ENCODE assay signal across 2 cellular contexts in the genomic region with DNA sequence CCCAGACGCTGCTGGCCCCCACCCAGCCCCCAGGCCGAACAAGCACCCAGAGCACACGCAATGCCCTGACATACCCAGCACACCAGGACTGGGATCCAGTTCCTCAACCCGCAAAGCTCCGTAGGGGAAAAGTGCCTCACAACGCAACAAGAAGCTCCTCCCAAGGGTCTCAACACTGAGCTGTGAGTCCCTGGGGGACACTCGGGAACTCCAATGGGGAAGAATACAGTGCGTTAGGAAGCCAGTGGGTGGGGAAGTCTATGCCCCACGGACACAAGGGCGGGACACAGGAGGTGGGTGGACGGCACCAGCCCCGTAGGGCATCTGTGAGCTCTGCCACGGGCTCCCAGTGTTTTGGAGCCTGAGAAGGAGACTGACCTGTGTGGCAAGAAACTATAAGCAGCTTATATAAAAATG.
TF ChIP-seq lines count a peak whose summit lies in the region.

No MANE protein-coding gene starts in this region.

TF ChIP-seq in SK-N-SH, 30 proteins besides CTCF, POLR2A, EP300 and RAD21 (continued from another document):
- TF ChIP-seq, protein P1, sequence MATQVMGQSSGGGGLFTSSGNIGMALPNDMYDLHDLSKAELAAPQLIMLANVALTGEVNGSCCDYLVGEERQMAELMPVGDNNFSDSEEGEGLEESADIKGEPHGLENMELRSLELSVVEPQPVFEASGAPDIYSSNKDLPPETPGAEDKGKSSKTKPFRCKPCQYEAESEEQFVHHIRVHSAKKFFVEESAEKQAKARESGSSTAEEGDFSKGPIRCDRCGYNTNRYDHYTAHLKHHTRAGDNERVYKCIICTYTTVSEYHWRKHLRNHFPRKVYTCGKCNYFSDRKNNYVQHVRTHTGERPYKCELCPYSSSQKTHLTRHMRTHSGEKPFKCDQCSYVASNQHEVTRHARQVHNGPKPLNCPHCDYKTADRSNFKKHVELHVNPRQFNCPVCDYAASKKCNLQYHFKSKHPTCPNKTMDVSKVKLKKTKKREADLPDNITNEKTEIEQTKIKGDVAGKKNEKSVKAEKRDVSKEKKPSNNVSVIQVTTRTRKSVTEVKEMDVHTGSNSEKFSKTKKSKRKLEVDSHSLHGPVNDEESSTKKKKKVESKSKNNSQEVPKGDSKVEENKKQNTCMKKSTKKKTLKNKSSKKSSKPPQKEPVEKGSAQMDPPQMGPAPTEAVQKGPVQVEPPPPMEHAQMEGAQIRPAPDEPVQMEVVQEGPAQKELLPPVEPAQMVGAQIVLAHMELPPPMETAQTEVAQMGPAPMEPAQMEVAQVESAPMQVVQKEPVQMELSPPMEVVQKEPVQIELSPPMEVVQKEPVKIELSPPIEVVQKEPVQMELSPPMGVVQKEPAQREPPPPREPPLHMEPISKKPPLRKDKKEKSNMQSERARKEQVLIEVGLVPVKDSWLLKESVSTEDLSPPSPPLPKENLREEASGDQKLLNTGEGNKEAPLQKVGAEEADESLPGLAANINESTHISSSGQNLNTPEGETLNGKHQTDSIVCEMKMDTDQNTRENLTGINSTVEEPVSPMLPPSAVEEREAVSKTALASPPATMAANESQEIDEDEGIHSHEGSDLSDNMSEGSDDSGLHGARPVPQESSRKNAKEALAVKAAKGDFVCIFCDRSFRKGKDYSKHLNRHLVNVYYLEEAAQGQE (IDR thresholded peaks at IDR 0.05; ENCODE audit: low read depth, low read length): no peak
- TF ChIP-seq TAF1 (IDR thresholded peaks at IDR 0.05; ENCODE audit: borderline replicate concordance, low read depth, low read length): no peak
- no peak for TF ChIP-seq SIN3A (IDR thresholded peaks at IDR 0.05; ENCODE audit: borderline replicate concordance, low read depth, low read length)
- no peak for TF ChIP-seq CHD2 (IDR thresholded peaks at IDR 0.05; ENCODE audit: low read length, partially characterized antibody)
- no peak for TF ChIP-seq RCOR1 (IDR thresholded peaks at IDR 0.05; ENCODE audit: low read length)
- no peak for TF ChIP-seq NFIC (IDR thresholded peaks at IDR 0.05; ENCODE audit: borderline replicate concordance)
- TF ChIP-seq GATA2 (CRISPR knock-in tag; IDR thresholded peaks at IDR 0.05): no peak
- TF ChIP-seq MXI1 (IDR thresholded peaks at IDR 0.05; ENCODE audit: low read depth, low read length): no peak
- no peak for TF ChIP-seq TEAD4 (IDR thresholded peaks at IDR 0.05; ENCODE audit: borderline replicate concordance, insufficient read depth)
- no peak for TF ChIP-seq NRF1 (IDR thresholded peaks at IDR 0.05; ENCODE audit: low read depth, low read length)
- no peak for TF ChIP-seq GABPA (IDR thresholded peaks at IDR 0.05; ENCODE audit: low read depth)
- TF ChIP-seq, protein P2, sequence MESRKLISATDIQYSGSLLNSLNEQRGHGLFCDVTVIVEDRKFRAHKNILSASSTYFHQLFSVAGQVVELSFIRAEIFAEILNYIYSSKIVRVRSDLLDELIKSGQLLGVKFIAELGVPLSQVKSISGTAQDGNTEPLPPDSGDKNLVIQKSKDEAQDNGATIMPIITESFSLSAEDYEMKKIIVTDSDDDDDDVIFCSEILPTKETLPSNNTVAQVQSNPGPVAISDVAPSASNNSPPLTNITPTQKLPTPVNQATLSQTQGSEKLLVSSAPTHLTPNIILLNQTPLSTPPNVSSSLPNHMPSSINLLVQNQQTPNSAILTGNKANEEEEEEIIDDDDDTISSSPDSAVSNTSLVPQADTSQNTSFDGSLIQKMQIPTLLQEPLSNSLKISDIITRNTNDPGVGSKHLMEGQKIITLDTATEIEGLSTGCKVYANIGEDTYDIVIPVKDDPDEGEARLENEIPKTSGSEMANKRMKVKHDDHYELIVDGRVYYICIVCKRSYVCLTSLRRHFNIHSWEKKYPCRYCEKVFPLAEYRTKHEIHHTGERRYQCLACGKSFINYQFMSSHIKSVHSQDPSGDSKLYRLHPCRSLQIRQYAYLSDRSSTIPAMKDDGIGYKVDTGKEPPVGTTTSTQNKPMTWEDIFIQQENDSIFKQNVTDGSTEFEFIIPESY (IDR thresholded peaks at IDR 0.05; ENCODE audit: borderline replicate concordance, low read depth): no peak
- TF ChIP-seq ELF1 (IDR thresholded peaks at IDR 0.05): no peak

TF ChIP-seq in SK-N-SH treated with all-trans-retinoic acid at 6 μM for 48 hours, 23 proteins besides CTCF, POLR2A, EP300 and RAD21 (continued from another document):
- TF ChIP-seq, protein P3, sequence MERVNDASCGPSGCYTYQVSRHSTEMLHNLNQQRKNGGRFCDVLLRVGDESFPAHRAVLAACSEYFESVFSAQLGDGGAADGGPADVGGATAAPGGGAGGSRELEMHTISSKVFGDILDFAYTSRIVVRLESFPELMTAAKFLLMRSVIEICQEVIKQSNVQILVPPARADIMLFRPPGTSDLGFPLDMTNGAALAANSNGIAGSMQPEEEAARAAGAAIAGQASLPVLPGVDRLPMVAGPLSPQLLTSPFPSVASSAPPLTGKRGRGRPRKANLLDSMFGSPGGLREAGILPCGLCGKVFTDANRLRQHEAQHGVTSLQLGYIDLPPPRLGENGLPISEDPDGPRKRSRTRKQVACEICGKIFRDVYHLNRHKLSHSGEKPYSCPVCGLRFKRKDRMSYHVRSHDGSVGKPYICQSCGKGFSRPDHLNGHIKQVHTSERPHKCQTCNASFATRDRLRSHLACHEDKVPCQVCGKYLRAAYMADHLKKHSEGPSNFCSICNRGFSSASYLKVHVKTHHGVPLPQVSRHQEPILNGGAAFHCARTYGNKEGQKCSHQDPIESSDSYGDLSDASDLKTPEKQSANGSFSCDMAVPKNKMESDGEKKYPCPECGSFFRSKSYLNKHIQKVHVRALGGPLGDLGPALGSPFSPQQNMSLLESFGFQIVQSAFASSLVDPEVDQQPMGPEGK (CRISPR knock-in tag; IDR thresholded peaks at IDR 0.05; ENCODE audit: borderline replicate concordance): no peak
- no peak for TF ChIP-seq PPARA (CRISPR knock-in tag; IDR thresholded peaks at IDR 0.05; ENCODE audit: borderline replicate concordance)
- TF ChIP-seq ISL1 (CRISPR knock-in tag; IDR thresholded peaks at IDR 0.05): no peak
- TF ChIP-seq GLIS3 (CRISPR knock-in tag; IDR thresholded peaks at IDR 0.05): no peak
